Comparison of ENCODE assay signal across 1 cellular context in genomic region chr1:211729238-211729637, GRCh38.
TF ChIP-seq lines count a peak whose summit lies in the region.

No MANE protein-coding gene starts in this region.

TF ChIP-seq in GM23338, 12 proteins besides CTCF, POLR2A, EP300 and RAD21 (continued from another document):
- TF ChIP-seq ZNF462 (CRISPR knock-in tag; IDR thresholded peaks at IDR 0.05), result no peak
- TF ChIP-seq EZH2phosphoT487 (IDR thresholded peaks at IDR 0.05; ENCODE audit: unreplicated experiment), result no peak
- TF ChIP-seq POLR2AphosphoS5 (IDR thresholded peaks at IDR 0.05; ENCODE audit: low read depth), result no peak
